In the genomic region with DNA sequence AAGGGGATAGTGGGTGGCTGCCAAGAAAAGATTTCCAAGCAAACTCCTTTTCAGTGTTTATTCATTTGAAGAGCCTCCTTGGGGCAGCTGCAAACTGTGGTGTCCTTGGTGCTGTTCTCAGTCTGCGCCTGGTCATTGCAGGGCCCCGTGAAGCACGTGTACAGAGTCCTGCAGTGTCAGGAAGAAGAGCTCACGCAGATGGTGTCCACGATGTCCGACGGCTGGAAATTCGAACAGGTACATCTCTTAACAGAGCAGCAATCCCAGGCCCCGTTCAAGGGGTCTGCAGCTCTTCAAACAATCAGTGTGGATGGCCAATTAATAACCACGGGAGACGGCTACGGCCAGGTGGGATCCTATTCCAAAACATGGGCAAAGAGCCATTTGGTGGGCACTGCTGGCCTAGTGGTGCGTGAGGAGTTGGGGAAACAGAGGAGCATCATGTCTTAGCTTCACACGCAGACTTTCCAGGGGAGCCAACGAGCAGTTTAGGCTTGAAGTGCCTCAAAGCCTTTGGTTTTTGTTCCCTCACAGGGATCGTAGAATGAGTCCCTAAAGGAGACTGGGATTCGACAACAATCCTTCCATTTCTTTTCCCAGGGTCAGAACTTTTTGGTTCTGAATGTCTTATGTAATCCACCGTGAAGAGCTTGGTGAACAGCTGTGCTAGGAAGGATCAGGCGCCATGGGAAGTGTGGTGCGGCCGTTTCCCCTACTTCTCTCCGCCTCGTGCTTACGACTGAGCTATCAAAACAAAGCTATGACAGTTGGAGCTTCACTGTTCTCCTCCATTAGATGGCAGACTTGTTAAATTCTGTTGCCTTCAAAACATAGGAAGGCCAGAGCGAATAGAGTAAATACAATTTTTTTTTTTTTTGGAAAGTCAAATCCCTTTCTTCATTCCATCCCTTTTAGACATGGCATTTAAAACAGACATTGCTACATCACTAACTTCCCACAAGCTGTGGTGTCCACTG, we compare ENCODE assay signal across 9 cellular contexts. TPM values are rescaled to one million over a fixed set of nuclear protein-coding genes. Genes with fewer than 3 reads are reported as not detected.
DNase-seq lines count a peak whose midpoint lies in the region; ATAC-seq, FAIRE-seq and TF ChIP-seq lines count a peak whose summit lies in the region.
"Had no signal": no experiment of that assay in that cellular context is flagged by ENCODE, and none has a peak within 500 bp of the region (broad histone marks: within the 10 kb centered on the region; RNA-seq: fewer than 3 reads in every experiment).

No MANE protein-coding gene starts in this region.

- H3K4me3 ChIP-seq in foreskin fibroblast (ENCODE audit: low read depth in 1 of 2, low read length in 2 of 2): no peak overlapping the region

- peak overlapping the region; percentile 46 to 61 for H3K27ac Mint-ChIP-seq in T-cell

- TF ChIP-seq CTCF in GM13977 (IDR thresholded peaks at IDR 0.05; ENCODE audit: extremely low read depth, insufficient read depth, missing control alignments) (peak; percentile 43), foreskin fibroblast (IDR thresholded peaks at IDR 0.05; ENCODE audit: low read depth, low read length) (peak; percentile 62)

- peaks cover 10 to 18% (median 12%) of the 10 kb centered on the region in 3 donors for H3K4me1 Mint-ChIP-seq in T-cell

- peaks cover 40% of the 10 kb centered on the region for H3K36me3 Mint-ChIP-seq in T-cell

- peak; percentile 96 for FAIRE-seq in A204.1 (lab: Jason Lieb, UNC)

- DNase-seq in GM13977 (ENCODE audit: low spot score): no peak
- peak in 1 of 34 experiments; percentile 17 for DNase-seq in T-cell
- peak; percentile 66 to 85 for DNase-seq in foreskin fibroblast
- peak in 9 of 10 donors; percentile 31 to 92 (median 44) for DNase-seq in posterior cingulate gyrus
- DNase-seq in NCI-H1092 (lab: John Stamatoyannopoulos, UW): no peak
- no peak for DNase-seq in NCI-H1048 (lab: John Stamatoyannopoulos, UW)

- POLR2A ChIA-PET in T-cell (lab: Charles Lee): interaction anchor here (0.5 to 0.6 kb wide), 3 partner anchors 43 to 63 kb away, joined by 3 to 9 read pairs (median 4); no protein-coding TSS in a partner anchor

- CTCF ChIA-PET in T-cell (lab: Charles Lee): interaction anchor here (0.5 to 2.4 kb wide), 18 partner anchors 13 to 524 kb away, joined by 3 to 13 read pairs (median 3); a partner anchor contains a TSS

- no peak overlapping the region for H3K4me3 Mint-ChIP-seq in T-cell

- H3K27me3 Mint-ChIP-seq in T-cell: no peaks in the 10 kb centered on the region

- in situ Hi-C loops in GM13977 (cut with MboI; ENCODE audit: low pct_unique_long_range_greater_than_20kb, low sequenced_read_pairs, unreplicated experiment): no loop called here

- no peaks in the 10 kb centered on the region for H3K9me3 Mint-ChIP-seq in T-cell
- H3K9me3 Mint-ChIP-seq: activated naive CD4-positive, alpha-beta T cell treated with anti-CD3 and anti-CD28 coated beads, Interleukin-2, amount 50 U/mL, for 72 hours had no signal

- intact Hi-C loops in posterior cingulate gyrus (cut with DNase I): loop anchor here (5.0 kb wide), 2 partner anchors 48 to 148 kb away; a partner anchor contains a TSS

- peak; percentile 70 to 92 (median 74) for ATAC-seq in T-cell (replicated peaks in 1 of 4)
- ATAC-seq in HG03442 (IDR thresholded peaks at IDR 0.05; ENCODE audit: unreplicated experiment): no peak

RNA-seq across cellular contexts. Expression of a gene that starts 12.6 kb away (rescaled TPM):
- 10 to 100 TPM; 22.0 to 32.8 (median 29.0) TPM for total RNA-seq in T-cell

RNA-seq across cellular contexts. Expression of a gene that starts 12.9 kb away (rescaled TPM):
- total RNA-seq in T-cell: 100 to 1,000 TPM; 115 to 170 (median 139) TPM

RNA-seq across cellular contexts. Expression of a gene that starts 28.1 kb away (rescaled TPM):
- 10 to 100 TPM in 4 of 5 donors, 1 to 10 TPM in 1; 9.1 to 24.3 (median 16.8) TPM for total RNA-seq in T-cell

RNA-seq across cellular contexts. Expression of a gene that starts 47.2 kb away (rescaled TPM):
- 10 to 100 TPM; 15.6 to 30.6 (median 26.6) TPM for total RNA-seq in T-cell

RNA-seq across cellular contexts. Expression of a gene that starts 50.1 kb away (rescaled TPM):
- 10 to 100 TPM in 3 of 5 donors, 1 to 10 TPM in 2; 8.9 to 23.9 (median 18.8) TPM for total RNA-seq in T-cell

Comparison
In these comparisons a context has a peak if more than half of its experiments do, and no peak if none do; other contexts are left out.
1. DNase-seq: peak in foreskin fibroblast (2 of 2) and posterior cingulate gyrus (9 of 10); none in GM13977 (single experiment), NCI-H1092 (single experiment) and NCI-H1048 (single experiment).